Comparison of ENCODE assay signal across 17 cellular contexts in genomic region chr18:51182824-51183223, GRCh38. TPM values are rescaled to one million over a fixed set of nuclear protein-coding genes. Genes with fewer than 3 reads are reported as not detected.
DNase-seq lines count a peak whose midpoint lies in the region; ATAC-seq and TF ChIP-seq lines count a peak whose summit lies in the region.
"Had no signal": no experiment of that assay in that cellular context is flagged by ENCODE, and none has a peak within 500 bp of the region (broad histone marks: within the 10 kb centered on the region; RNA-seq: fewer than 3 reads in every experiment).

No MANE protein-coding gene starts in this region.

- peak overlapping the region in 1 of 2 donors; percentile 31 for H3K4me3 Mint-ChIP-seq in activated T-cell treated with anti-CD3 and anti-CD28 coated beads, Interleukin-2, amount 50 U/mL, for 72 hours
- H3K4me3 Mint-ChIP-seq in GM23338 (no peak overlapping the region), HFFc6 (no peak overlapping the region)
- no peak overlapping the region for H3K4me3 Mint-ChIP-seq in activated naive CD8-positive, alpha-beta T cell treated with anti-CD3 and anti-CD28 coated beads for 36 hours
- H3K4me3 Mint-ChIP-seq in stimulated activated effector memory CD8-positive, alpha-beta T cell treated with anti-CD3 and anti-CD28 coated beads, Interleukin-12 subunit alpha, Interleukin-12 subunit beta, amount 100 ng/mL, for 72 hours, result no peak overlapping the region
- H3K4me3 Mint-ChIP-seq: CD14-positive monocyte had no signal

- no peaks in the 10 kb centered on the region for H3K9me3 ChIP-seq in psoas muscle
- H3K9me3 ChIP-seq: MG63 had no signal

- peaks cover 50% of the 10 kb centered on the region for H4K20me1 ChIP-seq in GM23338 (replicated peaks; ENCODE audit: insufficient read depth)

- no peaks in the 10 kb centered on the region for H3F3A ChIP-seq in GM23338 (replicated peaks; ENCODE audit: low read depth)

- peaks cover 75% of the 10 kb centered on the region for H3K4me1 Mint-ChIP-seq in activated T-cell treated with anti-CD3 and anti-CD28 coated beads, Interleukin-2, amount 50 U/mL, for 72 hours (ENCODE audit: low read depth)
- H3K4me1 Mint-ChIP-seq in GM23338 (peaks cover 34% of the 10 kb centered on the region), HFFc6 (ENCODE audit: low read depth) (peaks cover 14% of the 10 kb centered on the region)
- H3K4me1 Mint-ChIP-seq in activated naive CD8-positive, alpha-beta T cell treated with anti-CD3 and anti-CD28 coated beads for 36 hours, result peaks cover 67% of the 10 kb centered on the region
- H3K4me1 Mint-ChIP-seq in stimulated activated effector memory CD8-positive, alpha-beta T cell treated with anti-CD3 and anti-CD28 coated beads, Interleukin-12 subunit alpha, Interleukin-12 subunit beta, amount 100 ng/mL, for 72 hours, result peaks cover 60% of the 10 kb centered on the region

- H3K9me2 ChIP-seq in GM23338 (ENCODE audit: insufficient read depth), result no peaks in the 10 kb centered on the region

- H3K4me2 ChIP-seq in GM23338, result 0 out of 2 replicates have a peak overlapping the region, but pooled peaks have one; percentile 44

- peak; percentile 51 to 62 for ATAC-seq in activated T-cell treated with anti-CD3 and anti-CD28 coated beads, Interleukin-2, amount 50 U/mL, for 72 hours (replicated peaks in 1 of 2)
- ATAC-seq in GM23338 (no peak), GM18519 (IDR thresholded peaks at IDR 0.05; ENCODE audit: low FRiP score, unreplicated experiment) (no peak), psoas muscle (no peak)
- ATAC-seq in stimulated activated effector memory CD8-positive, alpha-beta T cell treated with anti-CD3 and anti-CD28 coated beads, Interleukin-12 subunit alpha, Interleukin-12 subunit beta, amount 100 ng/mL, for 72 hours, result peak; percentile 58

- H3K36me3 Mint-ChIP-seq in activated T-cell treated with anti-CD3 and anti-CD28 coated beads, Interleukin-2, amount 50 U/mL, for 72 hours (ENCODE audit: insufficient read depth in 2 of 2), result peaks cover 11% of the 10 kb centered on the region in 2 donors
- H3K36me3 Mint-ChIP-seq in GM23338 (ENCODE audit: low read depth) (peaks cover 29% of the 10 kb centered on the region), HFFc6 (ENCODE audit: low read depth) (no peaks in the 10 kb centered on the region; the same call in 1 of the 2 replicates)
- peaks cover 47% of the 10 kb centered on the region for H3K36me3 Mint-ChIP-seq in activated naive CD8-positive, alpha-beta T cell treated with anti-CD3 and anti-CD28 coated beads for 36 hours
- H3K36me3 Mint-ChIP-seq in stimulated activated effector memory CD8-positive, alpha-beta T cell treated with anti-CD3 and anti-CD28 coated beads, Interleukin-12 subunit alpha, Interleukin-12 subunit beta, amount 100 ng/mL, for 72 hours, result peaks cover 43% of the 10 kb centered on the region

- H3K9me3 Mint-ChIP-seq in activated T-cell treated with anti-CD3 and anti-CD28 coated beads, Interleukin-2, amount 50 U/mL, for 72 hours, result no peaks in the 10 kb centered on the region
- H3K9me3 Mint-ChIP-seq in GM23338 (no peaks in the 10 kb centered on the region), HFFc6 (no peaks in the 10 kb centered on the region)
- H3K9me3 Mint-ChIP-seq in activated naive CD8-positive, alpha-beta T cell treated with anti-CD3 and anti-CD28 coated beads for 36 hours, result no peaks in the 10 kb centered on the region
- no peaks in the 10 kb centered on the region for H3K9me3 Mint-ChIP-seq in stimulated activated effector memory CD8-positive, alpha-beta T cell treated with anti-CD3 and anti-CD28 coated beads, Interleukin-12 subunit alpha, Interleukin-12 subunit beta, amount 100 ng/mL, for 72 hours
- H3K9me3 Mint-ChIP-seq: CD14-positive monocyte had no signal

- no peak for DNase-seq in activated T-cell treated with anti-CD3 and anti-CD28 coated beads, Interleukin-2, amount 50 U/mL, for 72 hours
- DNase-seq in activated T-cell treated with anti-CD3 and anti-CD28 coated beads, Interleukin-2, amount 50 U/mL, for 1 hour, result no peak
- DNase-seq in GM23338 (ENCODE audit: low spot score) (no peak), HFFc6 (no peak), psoas muscle (no peak)
- no peak for DNase-seq in activated naive CD8-positive, alpha-beta T cell treated with anti-CD3 and anti-CD28 coated beads for 36 hours
- no peak for DNase-seq in stimulated activated effector memory CD8-positive, alpha-beta T cell treated with anti-CD3 and anti-CD28 coated beads, Interleukin-12 subunit alpha, Interleukin-12 subunit beta, amount 100 ng/mL, for 72 hours (ENCODE audit: low spot score in 2 of 2)
- DNase-seq: Calu3, DMS79, GOT3, KBM-7, MG63, NCI-H1092 treated with DMSO at 0.1 percent for 48 hours, NCI-H187, SHP77 had no signal

- peaks cover 100% of the 10 kb centered on the region for H3K79me2 ChIP-seq in GM23338 (replicated peaks; ENCODE audit: insufficient read depth)

- no peak overlapping the region for H3K27ac ChIP-seq in GM23338 (ENCODE audit: low read depth)
- H3K27ac ChIP-seq in psoas muscle, result no peak overlapping the region

- TF ChIP-seq CTCF in GM23338 (conservative IDR thresholded peaks at IDR 0.05; ENCODE audit: low read depth in 2 of 2), result no peak
- TF ChIP-seq CTCF in HFFc6 (IDR thresholded peaks at IDR 0.05), result no peak
- TF ChIP-seq CTCF in psoas muscle (IDR thresholded peaks at IDR 0.05), result no peak

- peaks cover 8% of the 10 kb centered on the region; the same call in 1 of the 2 replicates for H3K36me3 ChIP-seq in GM23338 (ENCODE audit: insufficient read depth)
- no peaks in the 10 kb centered on the region for H3K36me3 ChIP-seq in psoas muscle (ENCODE audit: insufficient read depth in 1 of 2, low read depth in 1 of 2)
- H3K36me3 ChIP-seq: MG63 had no signal

- H3K4me1 ChIP-seq in GM23338 (ENCODE audit: insufficient read depth), result peaks cover 38% of the 10 kb centered on the region
- no peaks in the 10 kb centered on the region for H3K4me1 ChIP-seq in psoas muscle

- H3K4me3 ChIP-seq in GM23338 (no peak overlapping the region), psoas muscle (no peak overlapping the region)
- H3K4me3 ChIP-seq: MG63 had no signal

- H3K27ac Mint-ChIP-seq in activated T-cell treated with anti-CD3 and anti-CD28 coated beads, Interleukin-2, amount 50 U/mL, for 72 hours, result peak overlapping the region; percentile 60
- H3K27ac Mint-ChIP-seq in GM23338 (no peak overlapping the region; the same call in 1 of the 2 replicates), HFFc6 (no peak overlapping the region)
- H3K27ac Mint-ChIP-seq in activated naive CD8-positive, alpha-beta T cell treated with anti-CD3 and anti-CD28 coated beads for 36 hours, result peak overlapping the region; percentile 8
- H3K27ac Mint-ChIP-seq in stimulated activated effector memory CD8-positive, alpha-beta T cell treated with anti-CD3 and anti-CD28 coated beads, Interleukin-12 subunit alpha, Interleukin-12 subunit beta, amount 100 ng/mL, for 72 hours, result peak overlapping the region; percentile 32

- no peaks in the 10 kb centered on the region for H3K27me3 ChIP-seq in GM23338 (ENCODE audit: insufficient read depth)
- H3K27me3 ChIP-seq in psoas muscle (ENCODE audit: insufficient read depth in 3 of 3, low read length in 2 of 3), result no peaks in the 10 kb centered on the region
- H3K27me3 ChIP-seq: MG63 had no signal

- H3K27me3 Mint-ChIP-seq in activated T-cell treated with anti-CD3 and anti-CD28 coated beads, Interleukin-2, amount 50 U/mL, for 72 hours (ENCODE audit: low read depth), result no peaks in the 10 kb centered on the region
- peaks cover 2% of the 10 kb centered on the region for H3K27me3 Mint-ChIP-seq in GM23338 (ENCODE audit: insufficient read depth, low read depth, poor library complexity)
- H3K27me3 Mint-ChIP-seq in activated naive CD8-positive, alpha-beta T cell treated with anti-CD3 and anti-CD28 coated beads for 36 hours, result no peaks in the 10 kb centered on the region
- H3K27me3 Mint-ChIP-seq in HFFc6 (ENCODE audit: insufficient read depth), result no peaks in the 10 kb centered on the region

- intact Hi-C loops in psoas muscle (cut with DNase I), result loop anchor here in 1 of 2 donors (10.0 kb wide), 1 partner anchor 148 kb away; the partner anchor contains the start of gene SMAD4

- H2AFZ ChIP-seq in GM23338, result no peak overlapping the region

RNA-seq across cellular contexts. Expression of gene MEX3C, which starts 14.7 kb away (rescaled TPM):
- total RNA-seq in activated T-cell treated with anti-CD3 and anti-CD28 coated beads, Interleukin-2, amount 50 U/mL, for 72 hours, result 10 to 100 TPM; 85.0 to 94.5 TPM
- 109 and 118 TPM in 2 replicates for total RNA-seq in GM23338 (2014; rRNA removed; shearing (Covaris generic))
- polyA plus RNA-seq in GM23338 (2016; fragmentation: Nextera tagmentation; extraction: Ambion mirVana) (28.8 and 30.9 TPM in 2 replicates), psoas muscle (1 to 10 TPM; 5.1 to 9.5 (median 5.8) TPM)
- 10 to 100 TPM; 66.9 to 68.5 TPM for total RNA-seq in activated naive CD8-positive, alpha-beta T cell treated with anti-CD3 and anti-CD28 coated beads for 36 hours
- total RNA-seq in HFFc6 (2021; fragmentation: NEBNext Ultra II Directional; extraction: Animal tissue kit (Norgen Biotek cat#: 25700)), result 10 to 100 TPM; 31.2 to 39.3 (median 35.6) TPM
- total RNA-seq in psoas muscle, result 10 to 100 TPM; 13.6 to 15.1 (median 14.5) TPM

Comparison
In these comparisons a context has a peak if more than half of its experiments do, and no peak if none do; other contexts are left out.
1. ATAC-seq: peak in activated T-cell treated with anti-CD3 and anti-CD28 coated beads, Interleukin-2, amount 50 U/mL, for 72 hours (2 of 2) and stimulated activated effector memory CD8-positive, alpha-beta T cell treated with anti-CD3 and anti-CD28 coated beads, Interleukin-12 subunit alpha, Interleukin-12 subunit beta, amount 100 ng/mL, for 72 hours (single experiment); none in GM23338 (single experiment), GM18519 (single experiment) and psoas muscle (0 of 4).
2. H3K27ac Mint-ChIP-seq: peak in activated T-cell treated with anti-CD3 and anti-CD28 coated beads, Interleukin-2, amount 50 U/mL, for 72 hours (single experiment), activated naive CD8-positive, alpha-beta T cell treated with anti-CD3 and anti-CD28 coated beads for 36 hours (single experiment) and stimulated activated effector memory CD8-positive, alpha-beta T cell treated with anti-CD3 and anti-CD28 coated beads, Interleukin-12 subunit alpha, Interleukin-12 subunit beta, amount 100 ng/mL, for 72 hours (single experiment); none in GM23338 (single experiment) and HFFc6 (single experiment).